In the genomic region with DNA sequence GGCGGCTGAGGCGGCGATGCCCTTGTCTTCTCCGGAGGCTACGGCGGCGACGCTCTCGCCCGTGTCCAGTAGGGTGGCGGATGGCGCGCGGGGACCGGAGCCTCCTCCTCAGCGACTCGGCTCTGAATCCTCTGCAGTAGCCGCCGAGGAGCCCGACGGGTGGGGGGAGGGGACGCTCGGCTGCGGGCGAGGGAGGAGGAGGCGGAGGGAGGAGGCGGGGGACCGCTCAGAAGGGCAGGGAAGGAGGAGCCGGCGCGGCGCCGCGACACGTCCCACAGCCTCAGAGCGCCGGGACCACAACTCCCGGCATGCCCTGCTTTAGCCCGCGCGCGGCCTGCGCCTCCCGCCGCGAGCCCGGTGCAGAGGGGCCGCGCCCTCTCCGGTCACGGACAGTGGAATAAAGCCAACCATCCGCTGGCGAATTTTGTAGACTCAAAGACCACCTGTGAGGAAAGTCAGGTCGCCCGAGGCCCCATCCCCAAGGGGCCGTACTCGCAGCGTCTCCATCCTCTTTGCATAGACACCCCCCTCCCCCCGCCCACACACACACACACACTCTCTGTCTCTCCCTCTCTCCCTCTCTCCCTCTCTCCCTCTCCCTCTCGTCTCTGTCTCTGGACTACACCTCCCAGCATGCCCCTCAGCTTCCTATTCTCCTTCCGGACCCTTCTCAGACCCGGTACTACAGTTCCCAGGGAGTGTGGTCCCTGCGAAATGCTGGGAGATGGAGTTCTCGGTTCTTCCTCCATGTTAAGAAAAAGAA, we compare ENCODE assay signal across 8 cellular contexts. TPM values are rescaled to one million over a fixed set of nuclear protein-coding genes. Genes with fewer than 3 reads are reported as not detected.
DNase-seq lines count a peak whose midpoint lies in the region; ATAC-seq and TF ChIP-seq lines count a peak whose summit lies in the region.

A gene with protein sequence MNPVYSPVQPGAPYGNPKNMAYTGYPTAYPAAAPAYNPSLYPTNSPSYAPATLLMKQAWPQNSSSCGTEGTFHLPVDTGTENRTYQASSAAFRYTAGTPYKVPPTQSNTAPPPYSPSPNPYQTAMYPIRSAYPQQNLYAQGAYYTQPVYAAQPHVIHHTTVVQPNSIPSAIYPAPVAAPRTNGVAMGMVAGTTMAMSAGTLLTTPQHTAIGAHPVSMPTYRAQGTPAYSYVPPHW (minus strand): TSS at position 157 of the 763 bp plus-strand sequence. CDS start 129,638 bp downstream, outside the sequence.

- peaks cover 43% of the 10 kb centered on the region for H3K79me2 ChIP-seq in GM23338 (replicated peaks; ENCODE audit: insufficient read depth)

- peak within 1 kb of the TSS; percentile 84; the same call in 1 of the 2 replicates for H3K27ac ChIP-seq in GM23338 (ENCODE audit: low read depth)

- H3K4me1 Mint-ChIP-seq in GM23338 (peaks cover 33% of the 10 kb centered on the region), naive B cell (peaks cover 22 to 32% (median 23%) of the 10 kb centered on the region in 3 donors)
- H3K4me1 Mint-ChIP-seq in stimulated activated memory B cell treated with anti-CD40 and anti-IgM and Interleukin-4, amounts not matched to agents 10 μg/mL and 1 μg/mL and 100 μg/mL, for 72 hours = peaks cover 42% of the 10 kb centered on the region

- H3F3A ChIP-seq in GM23338 (replicated peaks; ENCODE audit: low read depth) = no peaks in the 10 kb centered on the region

- TF ChIP-seq CTCF in GM23338 (conservative IDR thresholded peaks at IDR 0.05; ENCODE audit: low read depth in 2 of 2) = 0 out of 4 replicates have a peak, but pooled peaks of 1 of the 2 experiments have one; percentile 12
- peak; percentile 29; the same call in 1 of the 2 replicates for TF ChIP-seq CTCF in LNCAP (IDR thresholded peaks at IDR 0.05)

- DNase-seq in EL (peak; percentile 97), GM23338 (ENCODE audit: low spot score) (peak; percentile 99), RPMI8226 (peak; percentile 99), fibroblast of gingiva (ENCODE audit: low read depth) (peak; percentile 98), naive B cell (peak; percentile 84)
- DNase-seq in activated T-helper 1 cell treated with anti-CD3 and anti-CD28 coated beads, Interleukin-2, amount 50 U/mL, for 16 hours (ENCODE audit: low read depth in 1 of 2, low spot score in 1 of 2) = peak; percentile 84 to 91

- no peaks in the 10 kb centered on the region for H3K36me3 ChIP-seq in GM23338 (ENCODE audit: insufficient read depth)

- H3K36me3 Mint-ChIP-seq in GM23338 (ENCODE audit: low read depth) (no peaks in the 10 kb centered on the region; the same call in 2 of the 3 replicates), naive B cell (no peaks in the 10 kb centered on the region)
- no peaks in the 10 kb centered on the region for H3K36me3 Mint-ChIP-seq in stimulated activated memory B cell treated with anti-CD40 and anti-IgM and Interleukin-4, amounts not matched to agents 10 μg/mL and 1 μg/mL and 100 μg/mL, for 72 hours

- H3K4me1 ChIP-seq in GM23338 (ENCODE audit: insufficient read depth) = peaks cover 28% of the 10 kb centered on the region

- H3K27me3 Mint-ChIP-seq in GM23338 (ENCODE audit: insufficient read depth, low read depth, poor library complexity) (peaks cover 8% of the 10 kb centered on the region), naive B cell (no peaks in the 10 kb centered on the region)
- no peaks in the 10 kb centered on the region for H3K27me3 Mint-ChIP-seq in stimulated activated memory B cell treated with anti-CD40 and anti-IgM and Interleukin-4, amounts not matched to agents 10 μg/mL and 1 μg/mL and 100 μg/mL, for 72 hours

- H2AFZ ChIP-seq in GM23338 = peak within 1 kb of the TSS; percentile 78; the same call in 1 of the 2 replicates

- H3K4me3 ChIP-seq in GM23338 = peak within 1 kb of the TSS; percentile 55

- no peaks in the 10 kb centered on the region for H3K27me3 ChIP-seq in GM23338 (ENCODE audit: insufficient read depth)

- peak; percentile 93 for ATAC-seq in GM23338
- ATAC-seq in naive B cell (ENCODE audit: low read depth in 2 of 2) = peak; percentile 92 to 93
- ATAC-seq in stimulated activated memory B cell treated with anti-CD40 and anti-IgM and Interleukin-4, amounts not matched to agents 10 μg/mL and 1 μg/mL and 100 μg/mL, for 72 hours = peak; percentile 98

- H3K9me2 ChIP-seq in GM23338 (ENCODE audit: insufficient read depth) = no peaks in the 10 kb centered on the region

- no peaks in the 10 kb centered on the region; the same call in 1 of the 2 replicates for H4K20me1 ChIP-seq in GM23338 (replicated peaks; ENCODE audit: insufficient read depth)

- H3K27ac Mint-ChIP-seq in GM23338 (peak within 1 kb of the TSS; percentile 91), naive B cell (peak within 1 kb of the TSS; percentile 58 to 99 (median 96))
- H3K27ac Mint-ChIP-seq in stimulated activated memory B cell treated with anti-CD40 and anti-IgM and Interleukin-4, amounts not matched to agents 10 μg/mL and 1 μg/mL and 100 μg/mL, for 72 hours = peak within 1 kb of the TSS; percentile 94

- peak within 1 kb of the TSS; percentile 86 for H3K4me2 ChIP-seq in GM23338

- H3K4me3 Mint-ChIP-seq in GM23338 = peak within 1 kb of the TSS; percentile 89
- H3K4me3 Mint-ChIP-seq in naive B cell = peak within 1 kb of the TSS; percentile 88 to 99 (median 96)
- peak within 1 kb of the TSS; percentile 93 for H3K4me3 Mint-ChIP-seq in stimulated activated memory B cell treated with anti-CD40 and anti-IgM and Interleukin-4, amounts not matched to agents 10 μg/mL and 1 μg/mL and 100 μg/mL, for 72 hours

- H3K9me3 Mint-ChIP-seq in GM23338 = no peaks in the 10 kb centered on the region
- no peaks in the 10 kb centered on the region for H3K9me3 Mint-ChIP-seq in naive B cell
- H3K9me3 Mint-ChIP-seq in stimulated activated memory B cell treated with anti-CD40 and anti-IgM and Interleukin-4, amounts not matched to agents 10 μg/mL and 1 μg/mL and 100 μg/mL, for 72 hours = no peaks in the 10 kb centered on the region

TF ChIP-seq in GM23338, 12 proteins besides CTCF, POLR2A, EP300 and RAD21 (continues in another document):
- TF ChIP-seq REST (IDR thresholded peaks at IDR 0.05; ENCODE audit: unreplicated experiment) (no peak), ETS1 (IDR thresholded peaks at IDR 0.05) (peak; percentile 100), ZNF114 (CRISPR knock-in tag; IDR thresholded peaks at IDR 0.05) (no peak), CREB1 (CRISPR knock-in tag; IDR thresholded peaks at IDR 0.05; ENCODE audit: low read depth) (peak; percentile 87), POLR2AphosphoS5 (IDR thresholded peaks at IDR 0.05; ENCODE audit: low read depth) (peak; percentile 66), JUNB (IDR thresholded peaks at IDR 0.05; ENCODE audit: unreplicated experiment) (no peak), STAT1 (IDR thresholded peaks at IDR 0.05; ENCODE audit: unreplicated experiment) (no peak)

RNA-seq across cellular contexts. Expression of the gene that starts here (rescaled TPM):
- total RNA-seq in GM23338 (2014; rRNA removed; shearing (Covaris generic)) = 17.9 and 20.3 TPM in 2 replicates
- polyA plus RNA-seq in GM23338 (2016; fragmentation: Nextera tagmentation; extraction: Ambion mirVana) = 8.0 and 9.6 TPM in 2 replicates
- 1 to 10 TPM in 5 of 6 donors, under 1 TPM in 1; 0.04 to 4.1 (median 2.4) TPM for polyA plus RNA-seq in naive B cell (ENCODE audit: low read depth in 6 of 6)

Comparison
In these comparisons a context has a peak if more than half of its experiments do, and no peak if none do; other contexts are left out.
1. Peak in every context shown above with its lines: DNase-seq, ATAC-seq, H3K4me3 ChIP-seq and H3K27ac ChIP-seq.